8 cellular contexts compared by ENCODE assay signal in genomic region chr15:82571722-82572222, GRCh38. TPM values are rescaled to one million over a fixed set of nuclear protein-coding genes. Genes with fewer than 3 reads are reported as not detected.
DNase-seq lines count a peak whose midpoint lies in the region; ATAC-seq and TF ChIP-seq lines count a peak whose summit lies in the region.

No MANE protein-coding gene starts in this region.

- peak overlapping the region; percentile 9 for H2BK15ac ChIP-seq in neuronal stem cell (ENCODE audit: low read length)

- no peak overlapping the region for H2AK5ac ChIP-seq in neuronal stem cell (ENCODE audit: low read depth, low read length)

- no peaks in the 10 kb centered on the region for H3K79me1 ChIP-seq in neuronal stem cell (ENCODE audit: low read depth, low read length)

- H3K4me2 ChIP-seq in neuronal stem cell (ENCODE audit: insufficient read depth, low read length, poor library complexity, severe bottlenecking) = peak overlapping the region; percentile 41

- no peaks in the 10 kb centered on the region for H3K9me3 ChIP-seq in SJSA1 (replicated peaks)
- no peaks in the 10 kb centered on the region for H3K9me3 ChIP-seq in gastroesophageal sphincter
- H3K9me3 ChIP-seq in neuronal stem cell (replicated peaks in 1 of 2; ENCODE audit: control insufficient read depth in 2 of 2, insufficient read depth in 1 of 2, low read depth in 1 of 2, low read length in 2 of 2) = no peaks in the 10 kb centered on the region

- H3K36me3 Mint-ChIP-seq in activated naive CD8-positive, alpha-beta T cell treated with anti-CD3 and anti-CD28 coated beads, Interleukin-2, amount 50 U/mL, for 24 hours (ENCODE audit: low read depth) = no peaks in the 10 kb centered on the region

- H3K23ac ChIP-seq in neuronal stem cell (ENCODE audit: low read depth, low read length, poor library complexity) = no peak overlapping the region

- H3K4me1 Mint-ChIP-seq in activated naive CD8-positive, alpha-beta T cell treated with anti-CD3 and anti-CD28 coated beads, Interleukin-2, amount 50 U/mL, for 24 hours = peaks cover 3% of the 10 kb centered on the region

- no peak overlapping the region for H3K4me3 Mint-ChIP-seq in activated naive CD8-positive, alpha-beta T cell treated with anti-CD3 and anti-CD28 coated beads, Interleukin-2, amount 50 U/mL, for 24 hours

- H2BK5ac ChIP-seq in neuronal stem cell (ENCODE audit: low read length) = no peak overlapping the region

- no peak overlapping the region for H4K91ac ChIP-seq in neuronal stem cell (ENCODE audit: low read depth, low read length, poor library complexity)

- H3K27ac Mint-ChIP-seq in activated naive CD8-positive, alpha-beta T cell treated with anti-CD3 and anti-CD28 coated beads, Interleukin-2, amount 50 U/mL, for 24 hours = no peak overlapping the region

- H3K36me3 ChIP-seq in SJSA1 (no peaks in the 10 kb centered on the region), gastroesophageal sphincter (peaks cover 0 to 16% of the 10 kb centered on the region in 2 donors), neuronal stem cell (replicated peaks in 1 of 2; ENCODE audit: control insufficient read depth in 2 of 2, insufficient read depth in 2 of 2, low read length in 2 of 2) (no peaks in the 10 kb centered on the region)

- peak; percentile 15 for DNase-seq in HFF-Myc (ENCODE audit: extremely low read depth, low read depth)
- DNase-seq in SJSA1 (ENCODE audit: low read depth in 1 of 2, low spot score in 2 of 2) = peak; percentile 24 to 49
- peak; percentile 43 for DNase-seq in neuronal stem cell (ENCODE audit: low spot score)
- DNase-seq in GM19238 (ENCODE audit: insufficient read length, low spot score) = no peak
- DNase-seq in activated naive CD8-positive, alpha-beta T cell treated with anti-CD3 and anti-CD28 coated beads, Interleukin-2, amount 50 U/mL, for 24 hours = no peak

- peak overlapping the region; percentile 14 for H3K14ac ChIP-seq in neuronal stem cell (ENCODE audit: low read length)

- no peak overlapping the region for H3K27ac ChIP-seq in SJSA1
- H3K27ac ChIP-seq in gastroesophageal sphincter = peak overlapping the region in 3 of 4 donors; percentile 79 to 83 (median 82)
- H3K27ac ChIP-seq in neuronal stem cell (replicated peaks; ENCODE audit: low read length) = no peak overlapping the region

- TF ChIP-seq CTCF in HFF-Myc (IDR thresholded peaks at IDR 0.05; ENCODE audit: low read depth, low read length, missing control alignments) (no peak), gastroesophageal sphincter (IDR thresholded peaks at IDR 0.05) (no peak)

- WGBS in gastroesophageal sphincter (ENCODE audit: low coverage in 1 of 2), 2 donors = 5% methylated on average over 8 of the region's 17 CpGs; no CpG with 5 or more reads in 1 of the 2 donors
- WGBS in neuronal stem cell (ENCODE audit: extremely low coverage in 2 of 2, insufficient read length in 2 of 2, insufficient replicate concordance in 1 of 2), 2 donors = no CpG with 5 or more reads among the region's 17 CpGs

- peak overlapping the region; percentile 89 for H2AFZ ChIP-seq in neuronal stem cell (ENCODE audit: low read length)

- no peak for TF ChIP-seq EP300 in gastroesophageal sphincter (IDR thresholded peaks at IDR 0.05)

- H4K8ac ChIP-seq in neuronal stem cell (ENCODE audit: low read depth, low read length) = no peak overlapping the region

- H3K4me1 ChIP-seq in SJSA1 (replicated peaks) (0 out of 2 replicates have a peak, but pooled peaks cover 4% of the 10 kb centered on the region), gastroesophageal sphincter (peaks cover 0 to 22% (median 9%) of the 10 kb centered on the region in 3 donors), neuronal stem cell (ENCODE audit: control insufficient read depth in 2 of 2, insufficient read depth in 1 of 2, low read depth in 1 of 2, low read length in 2 of 2) (peaks cover 15 to 16% of the 10 kb centered on the region in 2 donors)

- H2BK120ac ChIP-seq in neuronal stem cell (ENCODE audit: low read depth, low read length) = no peak overlapping the region

- H3K9me3 Mint-ChIP-seq in activated naive CD8-positive, alpha-beta T cell treated with anti-CD3 and anti-CD28 coated beads, Interleukin-2, amount 50 U/mL, for 24 hours = no peaks in the 10 kb centered on the region

- no peak for TF ChIP-seq POLR2A in gastroesophageal sphincter (IDR thresholded peaks at IDR 0.05)

- peaks cover 17% of the 10 kb centered on the region for H3K27me3 Mint-ChIP-seq in activated naive CD8-positive, alpha-beta T cell treated with anti-CD3 and anti-CD28 coated beads, Interleukin-2, amount 50 U/mL, for 24 hours

- H3K4me3 ChIP-seq in HFF-Myc (replicated peaks; ENCODE audit: low read depth, low read length) = peak overlapping the region; percentile 23
- no peak overlapping the region for H3K4me3 ChIP-seq in SJSA1
- peak overlapping the region; percentile 31 to 54 for H3K4me3 ChIP-seq in gastroesophageal sphincter
- H3K4me3 ChIP-seq in neuronal stem cell (ENCODE audit: low read length in 2 of 2) = peak overlapping the region; percentile 44 to 66

- ATAC-seq in gastroesophageal sphincter = peak; percentile 95
- ATAC-seq in activated naive CD8-positive, alpha-beta T cell treated with anti-CD3 and anti-CD28 coated beads, Interleukin-2, amount 50 U/mL, for 24 hours = no peak
- ATAC-seq in HG02870 (IDR thresholded peaks at IDR 0.05; ENCODE audit: unreplicated experiment) = no peak
- no peak for ATAC-seq in HG02571 (IDR thresholded peaks at IDR 0.05; ENCODE audit: unreplicated experiment)

- H3K18ac ChIP-seq in neuronal stem cell (ENCODE audit: low read length) = peak overlapping the region; percentile 44

- H3K27me3 ChIP-seq in SJSA1 (replicated peaks) (0 out of 2 replicates have a peak, but pooled peaks cover 2% of the 10 kb centered on the region), gastroesophageal sphincter (no peaks in the 10 kb centered on the region), neuronal stem cell (ENCODE audit: control insufficient read depth in 3 of 3, insufficient read depth in 3 of 3, low read depth in 1 of 3, low read length in 3 of 3) (peaks cover 0 to 70% (median 0%) of the 10 kb centered on the region in 3 experiments)

- H3K9ac ChIP-seq in neuronal stem cell (ENCODE audit: low read depth, low read length, poor library complexity) = peak overlapping the region; percentile 37

- H3K4ac ChIP-seq in neuronal stem cell (ENCODE audit: low read length) = no peak overlapping the region

- H2BK12ac ChIP-seq in neuronal stem cell (ENCODE audit: low read length) = no peak overlapping the region

RNA-seq across cellular contexts. Expression of gene RPS17, which starts 31.5 kb away (rescaled TPM):
- total RNA-seq in SJSA1 (2014; rRNA removed; shearing (Covaris generic)) = 1,874 and 2,652 TPM in 2 replicates
- 1,000 to 10,000 TPM in 3 of 4 donors, 100 to 1,000 TPM in 1; 845 to 2,591 (median 2,334) TPM for total RNA-seq in gastroesophageal sphincter
- 5,275 TPM for polyA plus RNA-seq in neuronal stem cell (2013, experiment 1 of 2)
- 5,241 TPM for polyA plus RNA-seq in neuronal stem cell (2013, experiment 2 of 2)

Comparison
In these comparisons a context has a peak if more than half of its experiments do, and no peak if none do; other contexts are left out.
1. DNase-seq: peak in HFF-Myc (single experiment), SJSA1 (2 of 2) and neuronal stem cell (single experiment); none in GM19238 (single experiment) and activated naive CD8-positive, alpha-beta T cell treated with anti-CD3 and anti-CD28 coated beads, Interleukin-2, amount 50 U/mL, for 24 hours (single experiment).
2. H3K27ac ChIP-seq: peak in gastroesophageal sphincter (3 of 4); none in SJSA1 (single experiment) and neuronal stem cell (single experiment).